ENCODE assay signal across 1 cellular context in the genomic region with DNA sequence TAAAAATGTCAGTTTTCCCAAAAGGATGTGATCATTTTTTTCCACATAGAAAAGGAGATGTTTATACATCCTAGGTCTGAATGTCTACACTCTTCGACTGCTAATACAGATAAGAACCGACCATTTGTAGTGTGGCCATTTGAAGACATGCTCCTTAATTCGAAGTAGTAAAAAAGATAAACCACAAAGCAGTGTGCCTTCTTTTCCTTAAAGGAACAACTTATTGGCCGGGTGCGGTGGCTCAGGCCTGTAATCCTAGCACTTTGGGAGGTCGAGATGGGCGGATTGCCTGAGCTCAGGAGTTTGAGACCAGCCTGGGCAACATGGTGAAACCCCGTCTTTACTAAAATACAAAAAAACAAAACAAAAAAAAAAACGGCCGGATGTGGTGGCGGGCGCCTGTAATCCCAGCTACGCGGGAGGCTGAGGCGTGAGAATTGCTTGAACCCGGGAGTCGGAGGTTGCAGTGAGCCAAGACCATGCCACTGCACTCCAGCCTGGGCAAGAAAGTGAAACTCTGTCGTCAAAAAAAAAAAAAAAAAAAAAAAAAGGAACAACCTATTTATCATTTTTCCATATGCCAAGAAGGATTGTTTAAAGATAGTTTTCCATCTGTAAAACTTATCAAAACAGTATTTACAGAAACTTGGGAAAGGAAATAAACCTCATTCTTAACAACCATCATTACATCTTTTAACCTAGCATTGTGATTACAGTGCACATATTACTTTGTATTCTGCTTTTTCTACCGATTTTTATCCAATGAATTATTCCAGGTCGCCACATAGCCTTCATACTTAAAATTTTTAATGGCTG.
TF ChIP-seq lines count a peak whose summit lies in the region.

No MANE protein-coding gene starts in this region.

TF ChIP-seq in GM23338, 12 proteins besides CTCF, POLR2A, EP300 and RAD21 (continued from another document):
- TF ChIP-seq, protein P1, sequence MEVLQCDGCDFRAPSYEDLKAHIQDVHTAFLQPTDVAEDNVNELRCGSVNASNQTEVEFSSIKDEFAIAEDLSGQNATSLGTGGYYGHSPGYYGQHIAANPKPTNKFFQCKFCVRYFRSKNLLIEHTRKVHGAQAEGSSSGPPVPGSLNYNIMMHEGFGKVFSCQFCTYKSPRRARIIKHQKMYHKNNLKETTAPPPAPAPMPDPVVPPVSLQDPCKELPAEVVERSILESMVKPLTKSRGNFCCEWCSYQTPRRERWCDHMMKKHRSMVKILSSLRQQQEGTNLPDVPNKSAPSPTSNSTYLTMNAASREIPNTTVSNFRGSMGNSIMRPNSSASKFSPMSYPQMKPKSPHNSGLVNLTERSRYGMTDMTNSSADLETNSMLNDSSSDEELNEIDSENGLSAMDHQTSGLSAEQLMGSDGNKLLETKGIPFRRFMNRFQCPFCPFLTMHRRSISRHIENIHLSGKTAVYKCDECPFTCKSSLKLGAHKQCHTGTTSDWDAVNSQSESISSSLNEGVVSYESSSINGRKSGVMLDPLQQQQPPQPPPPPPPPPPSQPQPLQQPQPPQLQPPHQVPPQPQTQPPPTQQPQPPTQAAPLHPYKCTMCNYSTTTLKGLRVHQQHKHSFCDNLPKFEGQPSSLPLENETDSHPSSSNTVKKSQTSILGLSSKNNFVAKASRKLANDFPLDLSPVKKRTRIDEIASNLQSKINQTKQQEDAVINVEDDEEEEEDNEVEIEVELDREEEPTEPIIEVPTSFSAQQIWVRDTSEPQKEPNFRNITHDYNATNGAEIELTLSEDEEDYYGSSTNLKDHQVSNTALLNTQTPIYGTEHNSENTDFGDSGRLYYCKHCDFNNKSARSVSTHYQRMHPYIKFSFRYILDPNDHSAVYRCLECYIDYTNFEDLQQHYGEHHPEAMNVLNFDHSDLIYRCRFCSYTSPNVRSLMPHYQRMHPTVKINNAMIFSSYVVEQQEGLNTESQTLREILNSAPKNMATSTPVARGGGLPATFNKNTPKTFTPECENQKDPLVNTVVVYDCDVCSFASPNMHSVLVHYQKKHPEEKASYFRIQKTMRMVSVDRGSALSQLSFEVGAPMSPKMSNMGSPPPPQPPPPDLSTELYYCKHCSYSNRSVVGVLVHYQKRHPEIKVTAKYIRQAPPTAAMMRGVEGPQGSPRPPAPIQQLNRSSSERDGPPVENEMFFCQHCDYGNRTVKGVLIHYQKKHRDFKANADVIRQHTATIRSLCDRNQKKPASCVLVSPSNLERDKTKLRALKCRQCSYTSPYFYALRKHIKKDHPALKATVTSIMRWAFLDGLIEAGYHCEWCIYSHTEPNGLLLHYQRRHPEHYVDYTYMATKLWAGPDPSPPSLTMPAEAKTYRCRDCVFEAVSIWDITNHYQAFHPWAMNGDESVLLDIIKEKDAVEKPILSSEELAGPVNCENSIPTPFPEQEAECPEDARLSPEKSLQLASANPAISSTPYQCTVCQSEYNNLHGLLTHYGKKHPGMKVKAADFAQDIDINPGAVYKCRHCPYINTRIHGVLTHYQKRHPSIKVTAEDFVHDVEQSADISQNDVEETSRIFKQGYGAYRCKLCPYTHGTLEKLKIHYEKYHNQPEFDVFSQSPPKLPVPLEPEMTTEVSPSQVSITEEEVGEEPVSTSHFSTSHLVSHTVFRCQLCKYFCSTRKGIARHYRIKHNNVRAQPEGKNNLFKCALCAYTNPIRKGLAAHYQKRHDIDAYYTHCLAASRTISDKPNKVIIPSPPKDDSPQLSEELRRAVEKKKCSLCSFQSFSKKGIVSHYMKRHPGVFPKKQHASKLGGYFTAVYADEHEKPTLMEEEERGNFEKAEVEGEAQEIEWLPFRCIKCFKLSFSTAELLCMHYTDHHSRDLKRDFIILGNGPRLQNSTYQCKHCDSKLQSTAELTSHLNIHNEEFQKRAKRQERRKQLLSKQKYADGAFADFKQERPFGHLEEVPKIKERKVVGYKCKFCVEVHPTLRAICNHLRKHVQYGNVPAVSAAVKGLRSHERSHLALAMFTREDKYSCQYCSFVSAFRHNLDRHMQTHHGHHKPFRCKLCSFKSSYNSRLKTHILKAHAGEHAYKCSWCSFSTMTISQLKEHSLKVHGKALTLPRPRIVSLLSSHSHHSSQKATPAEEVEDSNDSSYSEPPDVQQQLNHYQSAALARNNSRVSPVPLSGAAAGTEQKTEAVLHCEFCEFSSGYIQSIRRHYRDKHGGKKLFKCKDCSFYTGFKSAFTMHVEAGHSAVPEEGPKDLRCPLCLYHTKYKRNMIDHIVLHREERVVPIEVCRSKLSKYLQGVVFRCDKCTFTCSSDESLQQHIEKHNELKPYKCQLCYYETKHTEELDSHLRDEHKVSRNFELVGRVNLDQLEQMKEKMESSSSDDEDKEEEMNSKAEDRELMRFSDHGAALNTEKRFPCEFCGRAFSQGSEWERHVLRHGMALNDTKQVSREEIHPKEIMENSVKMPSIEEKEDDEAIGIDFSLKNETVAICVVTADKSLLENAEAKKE (CRISPR knock-in tag; IDR thresholded peaks at IDR 0.05), result no peak
- TF ChIP-seq NANOG (IDR thresholded peaks at IDR 0.05; ENCODE audit: borderline replicate concordance), result no peak
